21 cellular contexts compared by ENCODE assay signal in genomic region chr2:3776311-3776710, GRCh38.
DNase-seq lines count a peak whose midpoint lies in the region; ATAC-seq and TF ChIP-seq lines count a peak whose summit lies in the region.
"Had no signal": no experiment of that assay in that cellular context is flagged by ENCODE, and none has a peak within 500 bp of the region (broad histone marks: within the 10 kb centered on the region; RNA-seq: fewer than 3 reads in every experiment).

No MANE protein-coding gene starts in this region.

- H3K4me2 ChIP-seq in BLaER1: no peak overlapping the region
- H3K4me2 ChIP-seq: BLaER1 treated with 17β-estradiol and CSF1 and Interleukin-3, amounts not matched to agents 10 nM and 100 nM had no signal

- H3K4me3 Mint-ChIP-seq in endodermal cell (no peak overlapping the region), neural crest cell (no peak overlapping the region), HFFc6 (no peak overlapping the region)
- H3K4me3 Mint-ChIP-seq: B cell; CD14-positive monocyte; CD4-positive, alpha-beta T cell; CD8-positive, alpha-beta memory T cell had no signal

- TF ChIP-seq CTCF in endodermal cell (conservative IDR thresholded peaks at IDR 0.05) (no peak), neural crest cell (conservative IDR thresholded peaks at IDR 0.05) (no peak), HFFc6 (IDR thresholded peaks at IDR 0.05) (no peak)

- H3K9me3 Mint-ChIP-seq in endodermal cell: no peaks in the 10 kb centered on the region
- no peaks in the 10 kb centered on the region for H3K9me3 Mint-ChIP-seq in neural crest cell
- H3K9me3 Mint-ChIP-seq in HFFc6: peaks cover 61% of the 10 kb centered on the region
- H3K9me3 Mint-ChIP-seq: CD4-positive, alpha-beta T cell had no signal

- H3K36me3 Mint-ChIP-seq in endodermal cell (ENCODE audit: low read depth) (no peaks in the 10 kb centered on the region), neural crest cell (ENCODE audit: low read depth) (no peaks in the 10 kb centered on the region), HFFc6 (ENCODE audit: low read depth) (0 out of 2 replicates have a peak, but pooled peaks cover 4% of the 10 kb centered on the region)
- H3K36me3 Mint-ChIP-seq: CD14-positive monocyte; CD8-positive, alpha-beta memory T cell had no signal

- no peaks in the 10 kb centered on the region for H3K27me3 ChIP-seq in BLaER1
- H3K27me3 ChIP-seq in endodermal cell (ENCODE audit: control insufficient read depth, insufficient read depth, low read length, poor library complexity, severe bottlenecking): no peaks in the 10 kb centered on the region

- H3K4me1 ChIP-seq in BLaER1 (peaks cover 39% of the 10 kb centered on the region), endodermal cell (ENCODE audit: control insufficient read depth, insufficient read depth, low read length) (no peaks in the 10 kb centered on the region)
- H3K4me1 ChIP-seq: HAP-1 had no signal

- peak overlapping the region; percentile 31; the same call in 1 of the 2 replicates for H3K27ac ChIP-seq in BLaER1
- no peak overlapping the region for H3K27ac ChIP-seq in endodermal cell (ENCODE audit: low read depth, low read length)
- H3K27ac ChIP-seq: 22Rv1 had no signal

- H3K27me3 Mint-ChIP-seq in endodermal cell (ENCODE audit: insufficient read depth) (peaks cover 3% of the 10 kb centered on the region), neural crest cell (ENCODE audit: low read depth) (no peaks in the 10 kb centered on the region), HFFc6 (ENCODE audit: insufficient read depth) (no peaks in the 10 kb centered on the region; the same call in 1 of the 2 replicates)

- 92 to 97% methylated on average over 10 of the region's 10 CpGs for WGBS in endodermal cell (ENCODE audit: insufficient coverage in 1 of 2, insufficient read length in 1 of 2), 2 experiments

- H4K20me1 ChIP-seq in BLaER1: no peaks in the 10 kb centered on the region
- H4K20me1 ChIP-seq: BLaER1 treated with 17β-estradiol and CSF1 and Interleukin-3, amounts not matched to agents 10 nM and 100 nM had no signal

- no peaks in the 10 kb centered on the region for H3K36me3 ChIP-seq in BLaER1
- no peaks in the 10 kb centered on the region for H3K36me3 ChIP-seq in endodermal cell (ENCODE audit: control insufficient read depth, insufficient read depth, low read length)
- H3K36me3 ChIP-seq: BLaER1 treated with 17β-estradiol and CSF1 and Interleukin-3, amounts not matched to agents 10 nM and 100 nM; HAP-1 had no signal

- no peak for ATAC-seq in HG02623 (IDR thresholded peaks at IDR 0.05; ENCODE audit: unreplicated experiment)
- ATAC-seq: GM12878 had no signal

- H3K4me3 ChIP-seq in BLaER1 (no peak overlapping the region), endodermal cell (ENCODE audit: low read length) (no peak overlapping the region)
- H3K4me3 ChIP-seq: BLaER1 treated with 17β-estradiol and CSF1 and Interleukin-3, amounts not matched to agents 10 nM and 100 nM; GM12878; HAP-1 had no signal

- H3K4me1 Mint-ChIP-seq in endodermal cell (peaks cover 3% of the 10 kb centered on the region), neural crest cell (peaks cover 7% of the 10 kb centered on the region), HFFc6 (ENCODE audit: low read depth) (no peaks in the 10 kb centered on the region)

- peak; percentile 15 for DNase-seq in activated CD8-positive, alpha-beta memory T cell treated with anti-CD3 and anti-CD28 coated beads for 24 hours
- no peak for DNase-seq in activated CD8-positive, alpha-beta memory T cell treated with anti-CD3 and anti-CD28 coated beads, Interleukin-2, amount 50 U/mL, for 4 hours
- DNase-seq in endodermal cell (peak; percentile 27), neural crest cell (ENCODE audit: low read depth, low spot score) (no peak), activated gamma-delta T cell treated with Interleukin-2 at 50 U/mL for 16 hours (no peak), HFFc6 (no peak)
- DNase-seq: CD4-positive, alpha-beta T cell; CD8-positive, alpha-beta memory T cell; DMS 273 treated with DMSO at 0.1 percent for 48 hours; DMS79; EL; GDM1; GOT3 had no signal

- H3K27ac Mint-ChIP-seq in endodermal cell (no peak overlapping the region), neural crest cell (ENCODE audit: unreplicated experiment) (peak overlapping the region; percentile 12), HFFc6 (no peak overlapping the region)
- H3K27ac Mint-ChIP-seq: B cell; CD14-positive monocyte; CD4-positive, alpha-beta T cell had no signal

- H3K9ac ChIP-seq in BLaER1 (no peak overlapping the region), endodermal cell (ENCODE audit: extremely low read depth, low read length, poor library complexity, severe bottlenecking) (no peak overlapping the region)
- H3K9ac ChIP-seq: BLaER1 treated with 17β-estradiol and CSF1 and Interleukin-3, amounts not matched to agents 10 nM and 100 nM had no signal

- peaks cover 57% of the 10 kb centered on the region for H3K9me3 ChIP-seq in BLaER1
- no peaks in the 10 kb centered on the region for H3K9me3 ChIP-seq in endodermal cell (ENCODE audit: control insufficient read depth, low read length)
- H3K9me3 ChIP-seq: HAP-1 had no signal

Comparison
In these comparisons a context has a peak if more than half of its experiments do, and no peak if none do; other contexts are left out.
1. DNase-seq: peak in activated CD8-positive, alpha-beta memory T cell treated with anti-CD3 and anti-CD28 coated beads for 24 hours (single experiment) and endodermal cell (single experiment); none in activated CD8-positive, alpha-beta memory T cell treated with anti-CD3 and anti-CD28 coated beads, Interleukin-2, amount 50 U/mL, for 4 hours (single experiment), neural crest cell (single experiment), activated gamma-delta T cell treated with Interleukin-2 at 50 U/mL for 16 hours (single experiment) and HFFc6 (single experiment).